1 cellular context compared by ENCODE assay signal in the genomic region with DNA sequence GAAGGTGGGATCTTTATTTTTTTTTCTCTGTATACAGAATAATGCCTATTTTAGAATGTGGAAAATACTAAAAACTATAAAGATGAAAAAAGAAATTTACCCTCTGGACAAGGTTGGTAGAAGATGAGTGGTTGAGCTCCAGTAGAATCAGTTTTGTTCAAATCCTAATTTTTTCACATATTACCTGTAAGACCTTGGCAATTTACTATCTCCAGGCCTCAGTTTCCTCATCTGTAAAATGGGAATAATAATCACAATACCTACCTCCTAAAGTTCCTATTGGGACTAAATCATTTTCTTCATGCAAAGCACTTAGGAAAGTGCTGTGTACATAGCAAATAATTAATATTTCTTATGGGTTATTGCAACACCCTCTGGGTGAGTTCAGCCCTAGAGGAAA.
TF ChIP-seq lines count a peak whose summit lies in the region.

No MANE protein-coding gene starts in this region.

TF ChIP-seq in IMR-90, 13 proteins besides CTCF, POLR2A, EP300 and RAD21:
- TF ChIP-seq NFE2L2 (IDR thresholded peaks at IDR 0.05; ENCODE audit: low read depth, low read length) (no peak), MAFK (IDR thresholded peaks at IDR 0.05; ENCODE audit: low read depth, low read length) (no peak)
